In the genomic region with DNA sequence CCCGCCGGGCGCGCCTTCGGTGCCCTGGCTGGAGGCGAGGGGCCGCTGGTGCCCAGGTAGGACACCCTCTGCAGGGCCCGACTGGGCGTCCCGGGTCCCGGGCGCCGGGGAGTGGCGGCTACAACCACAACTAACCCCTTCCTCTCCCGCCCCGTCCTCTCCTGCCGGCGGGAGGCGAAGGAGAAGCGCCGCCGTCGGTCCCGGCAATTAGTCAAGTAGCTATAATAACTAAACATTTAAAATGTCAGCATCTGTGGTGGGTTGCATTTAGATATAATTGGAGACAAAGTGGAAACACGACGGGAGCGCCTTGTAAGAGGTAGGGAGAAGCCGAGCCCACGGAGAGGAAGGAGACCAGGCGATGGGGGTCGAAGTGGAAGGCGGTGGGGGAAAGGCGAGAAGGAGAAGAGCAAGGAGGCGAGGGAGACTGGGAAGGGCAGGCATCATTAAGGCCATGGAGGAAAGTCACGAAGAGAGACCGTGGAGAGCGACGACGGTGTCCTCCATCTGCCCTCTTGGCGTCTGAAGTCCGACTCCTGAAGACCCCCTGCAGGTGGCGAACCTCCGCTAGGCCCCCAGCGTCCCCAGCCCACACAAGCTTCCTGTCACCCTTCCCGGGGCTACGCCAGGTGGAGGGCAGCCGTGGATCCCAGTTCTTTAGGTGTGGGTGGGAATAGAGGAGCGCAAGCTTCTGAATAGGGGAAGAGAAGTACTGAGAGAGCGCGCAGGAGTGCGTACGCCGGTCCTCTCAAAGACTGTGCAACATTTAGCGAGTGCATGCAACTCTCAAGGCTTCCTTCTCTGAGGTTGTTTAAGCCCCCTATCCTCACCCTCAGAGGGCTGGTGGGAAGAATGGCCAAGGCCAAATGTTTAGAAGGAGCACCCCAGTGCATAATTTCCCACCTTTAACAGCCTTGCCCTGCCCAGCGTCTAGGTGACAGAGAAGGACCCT, we compare ENCODE assay signal across 11 cellular contexts. TPM values are rescaled to one million over a fixed set of nuclear protein-coding genes. Genes with fewer than 3 reads are reported as not detected.
DNase-seq lines count a peak whose midpoint lies in the region; ATAC-seq, FAIRE-seq and TF ChIP-seq lines count a peak whose summit lies in the region.
"Had no signal": no experiment of that assay in that cellular context is flagged by ENCODE, and none has a peak within 500 bp of the region (broad histone marks: within the 10 kb centered on the region; RNA-seq: fewer than 3 reads in every experiment).

No MANE protein-coding gene starts in this region.

- H3K27me3 ChIP-seq in cardiac muscle cell (peaks cover 79% of the 10 kb centered on the region), right atrium auricular region (peaks cover 18% of the 10 kb centered on the region in 2 donors), adipocyte (replicated peaks; ENCODE audit: control insufficient read depth, insufficient read depth, low read length) (no peaks in the 10 kb centered on the region), kidney epithelial cell (ENCODE audit: control insufficient read depth, insufficient read depth, low read length) (peaks cover 17% of the 10 kb centered on the region), vagina (no peaks in the 10 kb centered on the region), HepG2 (ENCODE audit: control insufficient read depth in 1 of 2, insufficient read depth in 2 of 2, low read length in 2 of 2) (peaks cover 1 to 28% of the 10 kb centered on the region in 2 experiments; a peak in 4 of 5 replicates)

- DNase-seq in cardiac muscle cell (ENCODE audit: low read depth in 1 of 2, low spot score in 1 of 2) (no peak), right atrium auricular region (ENCODE audit: low spot score) (no peak), adipocyte (ENCODE audit: low read depth) (no peak), kidney epithelial cell (ENCODE audit: low read depth) (no peak), vagina (ENCODE audit: extremely low spot score in 2 of 2) (no peak), 8988T (no peak), HepG2 (ENCODE audit: low spot score) (no peak)
- DNase-seq in stimulated activated CD4-positive, alpha-beta T cell treated with anti-CD3 and anti-CD28 coated beads, Interleukin-4, amount 100 ng/mL, for 1 hour, result no peak
- DNase-seq: activated B cell treated with CpG ODN at 0.5 μM for 24 hours, NCI-H2171 treated with DMSO at 0.1 percent for 48 hours had no signal

- H3K9me3 ChIP-seq in cardiac muscle cell (ENCODE audit: low read depth) (no peaks in the 10 kb centered on the region), right atrium auricular region (no peaks in the 10 kb centered on the region), adipocyte (ENCODE audit: control insufficient read depth, low read length) (no peaks in the 10 kb centered on the region), vagina (no peaks in the 10 kb centered on the region), HepG2 (ENCODE audit: low read length) (no peaks in the 10 kb centered on the region)

- H2AFZ ChIP-seq in HepG2 (ENCODE audit: low read length), result no peak overlapping the region

- POLR2A ChIA-PET in HepG2 (lab: Yijun Ruan, JAX), result no interaction called here

- H3K4me1 ChIP-seq in cardiac muscle cell (ENCODE audit: low read depth), result peaks cover 12% of the 10 kb centered on the region
- peaks cover 0 to 18% of the 10 kb centered on the region in 2 donors for H3K4me1 ChIP-seq in right atrium auricular region
- peaks cover 24% of the 10 kb centered on the region for H3K4me1 ChIP-seq in adipocyte (ENCODE audit: control insufficient read depth, insufficient read depth, low read length)
- H3K4me1 ChIP-seq in vagina, result peaks cover 21% of the 10 kb centered on the region
- H3K4me1 ChIP-seq in HepG2 (ENCODE audit: insufficient read depth, low read length), result peaks cover 4% of the 10 kb centered on the region; the same call in 1 of the 2 replicates

- TF ChIP-seq POLR2A in vagina (IDR thresholded peaks at IDR 0.05), result no peak
- TF ChIP-seq POLR2A in HepG2 (IDR thresholded peaks at IDR 0.05; ENCODE audit: insufficient read depth in 1 of 2, low read depth in 2 of 2, low read length in 2 of 2), result no peak

- BruUV-seq in HepG2 (replicated peaks; lab: Mats Ljungman, UMichigan), result no TSS peak

- WGBS in HepG2 (ENCODE audit: low lambda C conversion rate), result 63% methylated on average over 50 of the region's 55 CpGs

- no peaks in the 10 kb centered on the region for H3K79me2 ChIP-seq in HepG2 (ENCODE audit: insufficient read depth, low read length)

- CTCF ChIA-PET in HepG2 (lab: Yijun Ruan, JAX; ENCODE audit: low intra/inter-chr PET ratio, low total read pairs), result no interaction called here

- no peak overlapping the region for H3K4me2 ChIP-seq in HepG2 (ENCODE audit: low read depth, low read length)

- H4K20me1 ChIP-seq in HepG2 (ENCODE audit: insufficient read depth, low read length), result no peaks in the 10 kb centered on the region

- ATAC-seq in HepG2, result no peak

- no peak for TF ChIP-seq CTCF in cardiac muscle cell (IDR thresholded peaks at IDR 0.05; ENCODE audit: low read depth, low read length)
- TF ChIP-seq CTCF in right atrium auricular region (IDR thresholded peaks at IDR 0.05), result no peak
- no peak for TF ChIP-seq CTCF in kidney epithelial cell (IDR thresholded peaks at IDR 0.05; ENCODE audit: insufficient read depth, low read length, poor library complexity, severe bottlenecking)
- TF ChIP-seq CTCF in vagina (IDR thresholded peaks at IDR 0.05), result no peak
- TF ChIP-seq CTCF in HepG2 (CRISPR knock-in tag; IDR thresholded peaks at IDR 0.05), result no peak

- peak overlapping the region; percentile 51 for H3K9ac ChIP-seq in adipocyte (ENCODE audit: low read length)
- no peak overlapping the region for H3K9ac ChIP-seq in HepG2 (ENCODE audit: insufficient read depth, low read depth, low read length)

- no peak for FAIRE-seq in HepG2 (lab: Jason Lieb, UNC)
- FAIRE-seq: GM19239 had no signal

- in situ Hi-C loops in HepG2 (cut with HindIII; ENCODE audit: extremely low pct_ligation_motif_present, low pct_unique_long_range_greater_than_20kb), result no loop called here

- H3K4me3 ChIP-seq in cardiac muscle cell (peak overlapping the region; percentile 46), right atrium auricular region (peak overlapping the region in 1 of 2 donors; percentile 45), adipocyte (ENCODE audit: low read length) (peak overlapping the region; percentile 84), kidney epithelial cell (ENCODE audit: low read depth, low read length) (peak overlapping the region; percentile 57), vagina (peak overlapping the region; percentile 35 to 51), HepG2 (replicated peaks in 1 of 3; ENCODE audit: insufficient read depth in 1 of 3, low read depth in 2 of 3, low read length in 3 of 3) (no peak overlapping the region)

- no peak for TF ChIP-seq RAD21 in HepG2 (CRISPR knock-in tag; IDR thresholded peaks at IDR 0.05)

- TF ChIP-seq EP300 in HepG2 (IDR thresholded peaks at IDR 0.05; ENCODE audit: low read depth in 2 of 2, low read length in 2 of 2) (no peak), HepG2 (CRISPR knock-in tag; IDR thresholded peaks at IDR 0.05; ENCODE audit: borderline replicate concordance) (no peak)

- H3K27ac ChIP-seq in cardiac muscle cell (no peak overlapping the region), right atrium auricular region (no peak overlapping the region), vagina (no peak overlapping the region), HepG2 (ENCODE audit: extremely low read length, insufficient read depth, low read length) (no peak overlapping the region)

- intact Hi-C loops in vagina (cut with DNase I), result no loop called here
- intact Hi-C loops in HepG2 (cut with micrococcal nuclease; ENCODE audit: unreplicated experiment), result no loop called here

- no peaks in the 10 kb centered on the region for H3K36me3 ChIP-seq in cardiac muscle cell
- no peaks in the 10 kb centered on the region for H3K36me3 ChIP-seq in right atrium auricular region
- H3K36me3 ChIP-seq in adipocyte (ENCODE audit: control insufficient read depth, insufficient read depth, low read length, severe bottlenecking), result no peaks in the 10 kb centered on the region
- H3K36me3 ChIP-seq in kidney epithelial cell (ENCODE audit: control insufficient read depth, insufficient read depth, low read length), result no peaks in the 10 kb centered on the region
- H3K36me3 ChIP-seq in vagina, result no peaks in the 10 kb centered on the region
- no peaks in the 10 kb centered on the region for H3K36me3 ChIP-seq in HepG2 (replicated peaks in 1 of 2; ENCODE audit: control insufficient read depth in 1 of 2, insufficient read depth in 2 of 2, low read length in 2 of 2)

RNA-seq across cellular contexts. Expression of gene CNIH3, which starts 1.6 kb away (rescaled TPM):
- 3.2 and 3.7 TPM in 2 replicates for total RNA-seq in cardiac muscle cell
- polyA plus RNA-seq in cardiac muscle cell, result 4.2 and 4.7 TPM in 2 replicates
- total RNA-seq in right atrium auricular region, result 1 to 10 TPM in 1 of 2 donors, under 1 TPM in 1; 0.33 to 1.3 TPM
- 4.0 and 4.2 TPM in 2 replicates for total RNA-seq in kidney epithelial cell
- total RNA-seq in vagina, result not detected
- 0.55 and 1.1 TPM in 2 replicates for total RNA-seq in HepG2 (2016; rRNA removed; fragmentation: Illumina TruSeq; extraction: Trizol)
- 2.8 and 4.6 TPM in 2 replicates for total RNA-seq in HepG2 (2016; cell fraction: cytosol; rRNA removed; fragmentation: Illumina TruSeq; extraction: Trizol; ENCODE audit: low read depth)
- total RNA-seq in HepG2 (2016; cell fraction: insoluble cytoplasmic fraction; rRNA removed; fragmentation: Illumina TruSeq; extraction: Trizol), result 0.98 and 1.0 TPM in 2 replicates
- 1.9 and 3.1 TPM in 2 replicates for total RNA-seq in HepG2 (2016; cell fraction: membrane; rRNA removed; fragmentation: Illumina TruSeq; extraction: Trizol)
- 0.56 and 1.2 TPM in 2 replicates for total RNA-seq in HepG2 (2016; cell fraction: nucleus; rRNA removed; fragmentation: Illumina TruSeq; extraction: Trizol)
- polyA plus RNA-seq in HepG2 (2011; rRNA removed), result 0.36 and 0.99 TPM in 2 replicates
- 0.27 and 0.42 TPM in 2 replicates for polyA plus RNA-seq in HepG2 (2011; cell fraction: cytosol; rRNA removed)
- 0.74 and 0.87 TPM in 2 replicates for polyA plus RNA-seq in HepG2 (2011; cell fraction: nucleus; rRNA removed)
- 0.61 and 0.94 TPM in 2 replicates for polyA plus RNA-seq in HepG2 (2012)
- polyA plus RNA-seq in HepG2 (2016; cell fraction: cytosol; fragmentation: Illumina TruSeq; extraction: Trizol; ENCODE audit: low read depth), result 4.1 and 4.3 TPM in 2 replicates
- 0.69 and 0.95 TPM in 2 replicates for polyA plus RNA-seq in HepG2 (2016; cell fraction: insoluble cytoplasmic fraction; fragmentation: Illumina TruSeq; extraction: Trizol; ENCODE audit: low read depth)
- 2.4 and 2.5 TPM in 2 replicates for polyA plus RNA-seq in HepG2 (2016; cell fraction: membrane; fragmentation: Illumina TruSeq; extraction: Trizol; ENCODE audit: low read depth)
- polyA plus RNA-seq in HepG2 (2016; cell fraction: nucleus; fragmentation: Illumina TruSeq; extraction: Trizol; ENCODE audit: insufficient read depth, low read depth), result 0.85 TPM in 1 of 2 replicates, not detected in the other
- 0.37 and 0.48 TPM in 2 replicates for polyA minus RNA-seq in HepG2 (2011; rRNA and poly(A)+ RNA removed; ENCODE audit: low replicate concordance)
- polyA minus RNA-seq in HepG2 (2011; cell fraction: cytosol; rRNA and poly(A)+ RNA removed), result 0.99 TPM in 1 of 2 replicates, not detected in the other
- polyA minus RNA-seq in HepG2 (2011; cell fraction: nucleus; rRNA and poly(A)+ RNA removed), result 1.7 and 2.6 TPM in 2 replicates

Comparison
In these comparisons a context has a peak if more than half of its experiments do, and no peak if none do; other contexts are left out.
1. H3K4me3 ChIP-seq: peak in cardiac muscle cell (single experiment), adipocyte (single experiment), kidney epithelial cell (single experiment) and vagina (2 of 2); none in HepG2 (0 of 3).